ENCODE assay signal across 14 cellular contexts in the genomic region with DNA sequence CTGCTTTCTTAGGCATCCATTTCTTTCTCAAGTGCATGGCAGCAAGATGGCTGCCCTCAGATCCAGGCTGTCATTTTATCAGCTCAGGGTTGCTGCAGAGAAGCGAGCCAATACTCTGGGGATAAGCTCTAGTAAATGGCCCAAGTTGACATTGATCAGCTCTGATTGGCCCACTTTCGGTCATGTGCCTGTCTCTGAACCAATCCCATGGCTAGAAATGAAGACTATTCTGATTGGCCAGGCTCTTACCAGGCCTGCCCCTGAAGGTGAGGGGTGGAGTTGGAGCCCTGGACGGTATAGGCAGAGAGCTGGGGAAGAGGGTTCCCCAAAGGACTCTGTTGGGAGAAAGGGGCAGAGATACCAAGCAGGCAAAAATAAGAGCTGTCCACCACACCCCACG. TPM values are rescaled to one million over a fixed set of nuclear protein-coding genes. Genes with fewer than 3 reads are reported as not detected.
DNase-seq lines count a peak whose midpoint lies in the region; TF ChIP-seq lines count a peak whose summit lies in the region.
"Had no signal": no experiment of that assay in that cellular context is flagged by ENCODE, and none has a peak within 500 bp of the region (broad histone marks: within the 10 kb centered on the region; RNA-seq: fewer than 3 reads in every experiment).

No MANE protein-coding gene starts in this region.

- peak overlapping the region; percentile 84 for H2AFZ ChIP-seq in OCI-LY7 (ENCODE audit: low read length)

- no peak overlapping the region for H3K9ac ChIP-seq in endodermal cell (ENCODE audit: extremely low read depth, low read length, poor library complexity, severe bottlenecking)

- BruUV-seq in OCI-LY7 (replicated peaks; lab: Mats Ljungman, UMichigan) = no TSS peak

- H3K27me3 ChIP-seq in endodermal cell (ENCODE audit: control insufficient read depth, insufficient read depth, low read length, poor library complexity, severe bottlenecking) (peaks cover 4% of the 10 kb centered on the region), tibial artery (peaks cover 0 to 17% of the 10 kb centered on the region in 2 donors)
- H3K27me3 ChIP-seq: thyroid gland had no signal

- POLR2A ChIA-PET in OCI-LY7 (lab: Charles Lee) = interaction anchor here (0.5 to 2.0 kb wide), 3 partner anchors 10 to 126 kb away, joined by 3 to 7 read pairs (median 3); no protein-coding TSS in a partner anchor

- 0 out of 2 replicates have a peak overlapping the region, but pooled peaks have one; percentile 15 for H3K4me2 ChIP-seq in OCI-LY7 (ENCODE audit: low read length)

- H3K27ac ChIP-seq in OCI-LY7 (ENCODE audit: low read depth, low read length, poor library complexity, severe bottlenecking) (no peak overlapping the region), endodermal cell (ENCODE audit: low read depth, low read length) (no peak overlapping the region), tibial artery (no peak overlapping the region)
- H3K27ac ChIP-seq: pancreas, SJSA1, spleen, thyroid gland had no signal

- WGBS in endodermal cell (ENCODE audit: insufficient coverage in 1 of 2, insufficient read length in 1 of 2), 2 experiments = 86 to 100% methylated on average over 2 to 4 of the region's 4 CpGs

- intact Hi-C loops in OCI-LY7 (cut with micrococcal nuclease; ENCODE audit: unreplicated experiment) (loop anchor here (5.0 kb wide), 1 partner anchor 277 kb away; no protein-coding TSS in a partner anchor), tibial artery (cut with DNase I; ENCODE audit: low total_unique reads) (loop anchor here (10.0 kb wide), 1 partner anchor 124 kb away; no protein-coding TSS in a partner anchor)

- no peak overlapping the region for H3K4me3 ChIP-seq in OCI-LY7 (ENCODE audit: low read depth, low read length, poor library complexity, severe bottlenecking)
- H3K4me3 ChIP-seq in endodermal cell (ENCODE audit: low read length) = no peak overlapping the region
- no peak overlapping the region for H3K4me3 ChIP-seq in tibial artery
- H3K4me3 ChIP-seq: MG63, mucosa of descending colon, pancreas, SJSA1, spleen, thyroid gland had no signal

- DNase-seq in CMK (ENCODE audit: low read depth) (peak; percentile 36), ELR (ENCODE audit: low read depth) (peak; percentile 10), OCI-LY7 (ENCODE audit: low spot score) (peak; percentile 48), endodermal cell (peak; percentile 53), tibial artery (no peak), NCI-H1694 treated with DMSO at 0.1 percent for 48 hours (lab: John Stamatoyannopoulos, UW) (no peak), kidney glomerular epithelial cell (lab: John Stamatoyannopoulos, UW) (no peak)
- DNase-seq: CD8-positive, alpha-beta T cell; MG63; mucosa of descending colon; pancreas; spleen; thyroid gland had no signal

- no peak overlapping the region for H3K27ac Mint-ChIP-seq in endodermal cell
- H3K27ac Mint-ChIP-seq: CD8-positive, alpha-beta T cell had no signal

- H3K36me3 Mint-ChIP-seq in endodermal cell (ENCODE audit: low read depth) = no peaks in the 10 kb centered on the region
- H3K36me3 Mint-ChIP-seq: CD8-positive, alpha-beta T cell had no signal

- TF ChIP-seq CTCF in OCI-LY7 (conservative IDR thresholded peaks at IDR 0.05; ENCODE audit: low read length) (no peak), endodermal cell (conservative IDR thresholded peaks at IDR 0.05) (no peak), tibial artery (IDR thresholded peaks at IDR 0.05) (no peak)

- H3K36me3 ChIP-seq in OCI-LY7 (ENCODE audit: insufficient read depth, low read length) = no peaks in the 10 kb centered on the region
- H3K36me3 ChIP-seq in endodermal cell (ENCODE audit: control insufficient read depth, insufficient read depth, low read length) = no peaks in the 10 kb centered on the region
- no peaks in the 10 kb centered on the region for H3K36me3 ChIP-seq in tibial artery
- H3K36me3 ChIP-seq: MG63, pancreas, SJSA1, spleen, thyroid gland had no signal

- CTCF ChIA-PET in OCI-LY7 (lab: Charles Lee; ENCODE audit: unreplicated experiment) = no interaction called here

- H3K9me3 ChIP-seq in OCI-LY7 (ENCODE audit: low read length) (no peaks in the 10 kb centered on the region), endodermal cell (ENCODE audit: control insufficient read depth, low read length) (peaks cover 8% of the 10 kb centered on the region), tibial artery (peaks cover 0 to 6% (median 5%) of the 10 kb centered on the region in 3 donors)
- H3K9me3 ChIP-seq: mucosa of descending colon, pancreas, thyroid gland had no signal

- no peak overlapping the region for H3K4me3 Mint-ChIP-seq in endodermal cell
- H3K4me3 Mint-ChIP-seq: CD8-positive, alpha-beta T cell had no signal

- H3K27me3 Mint-ChIP-seq in endodermal cell (ENCODE audit: insufficient read depth) = peaks cover 3% of the 10 kb centered on the region

- H3K9me3 Mint-ChIP-seq in endodermal cell = peaks cover 9% of the 10 kb centered on the region
- H3K9me3 Mint-ChIP-seq: CD8-positive, alpha-beta T cell had no signal

- H3K4me1 Mint-ChIP-seq in endodermal cell = no peaks in the 10 kb centered on the region

- H3K4me1 ChIP-seq in OCI-LY7 (ENCODE audit: insufficient read depth, low read length, poor library complexity, severe bottlenecking) (peaks cover 3% of the 10 kb centered on the region), endodermal cell (ENCODE audit: control insufficient read depth, insufficient read depth, low read length) (no peaks in the 10 kb centered on the region), tibial artery (no peaks in the 10 kb centered on the region)
- H3K4me1 ChIP-seq: pancreas, SJSA1, thyroid gland had no signal

- H3K79me2 ChIP-seq in OCI-LY7 (ENCODE audit: insufficient read depth, low read depth, low read length) = no peaks in the 10 kb centered on the region

- H4K20me1 ChIP-seq in OCI-LY7 (ENCODE audit: insufficient read depth, low read length) = no peaks in the 10 kb centered on the region

- H3K9me2 ChIP-seq in OCI-LY7 (ENCODE audit: insufficient read depth, low read length) = no peaks in the 10 kb centered on the region

RNA-seq across cellular contexts. Expression of a gene that starts 41.4 kb away (rescaled TPM):
- 0.28 and 5.4 TPM in 2 replicates for total RNA-seq in OCI-LY7 (2014; rRNA removed; shearing (Covaris generic))
- total RNA-seq in OCI-LY7 (2022) = 0.11 and 0.59 TPM in 2 replicates
- not detected for total RNA-seq in endodermal cell
- 0.32 TPM for polyA plus RNA-seq in endodermal cell (2013, experiment 1 of 2)
- not detected for polyA plus RNA-seq in endodermal cell (2013, experiment 2 of 2)
- total RNA-seq: CD8-positive, alpha-beta T cell; pancreas; SJSA1; spleen had no signal

Comparison
In these comparisons a context has a peak if more than half of its experiments do, and no peak if none do; other contexts are left out.
1. DNase-seq: peak in CMK (single experiment), ELR (single experiment), OCI-LY7 (single experiment) and endodermal cell (single experiment); none in tibial artery (0 of 2), NCI-H1694 treated with DMSO at 0.1 percent for 48 hours (single experiment) and kidney glomerular epithelial cell (single experiment).